Comparison of ENCODE assay signal across 1 cellular context in genomic region chr7:132573237-132573636, GRCh38.
TF ChIP-seq lines count a peak whose summit lies in the region.

No MANE protein-coding gene starts in this region.

TF ChIP-seq in endothelial cell of umbilical vein, 7 proteins besides CTCF, POLR2A, EP300 and RAD21:
- TF ChIP-seq JUN (IDR thresholded peaks at IDR 0.05; ENCODE audit: borderline replicate concordance, insufficient read depth, insufficient read length, low read depth) (no peak), MYC (IDR thresholded peaks at IDR 0.05; ENCODE audit: low read depth, low read length) (no peak), MAX (IDR thresholded peaks at IDR 0.05; ENCODE audit: insufficient read depth, insufficient read length) (no peak), FOS (IDR thresholded peaks at IDR 0.05; ENCODE audit: borderline replicate concordance, insufficient read depth, low read length) (no peak), POLR2AphosphoS5 (IDR thresholded peaks at IDR 0.05; ENCODE audit: insufficient read depth, low read depth, low read length) (no peak)
